ENCODE assay signal across 8 cellular contexts in the genomic region with DNA sequence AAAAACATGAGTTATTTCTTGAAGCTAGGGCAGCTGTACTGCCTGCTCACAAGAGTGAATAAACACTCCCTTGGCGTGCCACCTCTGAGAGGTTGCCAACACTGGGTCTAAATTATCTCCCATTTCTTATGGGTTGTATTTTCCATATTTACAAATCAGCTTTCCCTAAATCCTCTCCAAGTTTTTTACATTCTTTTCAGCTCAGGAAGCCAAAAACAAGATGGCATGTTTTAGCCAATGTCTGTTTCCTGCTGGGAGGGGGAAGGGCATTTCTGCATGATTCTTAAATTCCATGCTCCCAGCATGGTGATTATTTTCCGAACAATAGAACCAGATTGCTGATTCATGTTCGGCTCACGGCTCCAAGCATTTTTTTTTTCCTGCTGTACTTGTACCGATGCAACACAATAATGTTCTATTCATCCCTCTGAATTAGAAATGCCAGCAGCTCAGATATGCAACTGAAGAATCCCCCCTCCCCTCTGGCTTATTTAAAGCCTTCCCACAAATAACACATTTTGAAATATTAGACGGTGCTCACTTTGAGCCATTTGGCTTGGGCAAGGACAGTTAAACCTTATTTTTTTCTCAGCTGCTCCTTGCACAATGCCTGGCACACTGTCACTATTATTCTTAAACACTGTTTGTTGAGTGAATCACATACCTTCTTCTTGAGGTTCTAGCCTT.
DNase-seq lines count a peak whose midpoint lies in the region; ATAC-seq, FAIRE-seq and TF ChIP-seq lines count a peak whose summit lies in the region.

No MANE protein-coding gene starts in this region.

- H3K9ac ChIP-seq in keratinocyte (ENCODE audit: control insufficient read depth, extremely low read depth, insufficient read depth, low read length): no peak overlapping the region

- FAIRE-seq in keratinocyte (lab: Jason Lieb, UNC): peak; percentile 98

- no peaks in the 10 kb centered on the region for H3K27me3 ChIP-seq in keratinocyte (ENCODE audit: control insufficient read depth, extremely low read depth, insufficient read depth, low read length)

- peak overlapping the region; percentile 67 for H3K27ac Mint-ChIP-seq in MCF 10A (ENCODE audit: low read depth, unreplicated experiment)
- no peak overlapping the region for H3K27ac Mint-ChIP-seq in activated T-cell treated with anti-CD3 and anti-CD28 coated beads, Interleukin-2, amount 50 U/mL, for 24 hours
- H3K27ac Mint-ChIP-seq in stimulated activated naive CD8-positive, alpha-beta T cell treated with anti-CD3 and anti-CD28 coated beads, Interleukin-15, amount 100 ng/mL, for 72 hours: no peak overlapping the region
- H3K27ac Mint-ChIP-seq in activated T-helper 1 cell treated with anti-CD3 and anti-CD28 coated beads, Interleukin-12 subunit alpha, Interleukin-12 subunit beta, Interleukin-2, Interleukin-4 antibody, amounts not matched to agents 30 ng/mL and 10 ng/mL and 1 ng/mL, durations not matched to agents 14 hours and 24 hours and 36 hours: no peak overlapping the region

- H3K9me3 Mint-ChIP-seq in MCF 10A (ENCODE audit: unreplicated experiment): no peaks in the 10 kb centered on the region
- no peaks in the 10 kb centered on the region for H3K9me3 Mint-ChIP-seq in activated T-cell treated with anti-CD3 and anti-CD28 coated beads, Interleukin-2, amount 50 U/mL, for 24 hours
- H3K9me3 Mint-ChIP-seq in stimulated activated naive CD8-positive, alpha-beta T cell treated with anti-CD3 and anti-CD28 coated beads, Interleukin-15, amount 100 ng/mL, for 72 hours: no peaks in the 10 kb centered on the region
- H3K9me3 Mint-ChIP-seq in activated T-helper 1 cell treated with anti-CD3 and anti-CD28 coated beads, Interleukin-12 subunit alpha, Interleukin-12 subunit beta, Interleukin-2, Interleukin-4 antibody, amounts not matched to agents 30 ng/mL and 10 ng/mL and 1 ng/mL, durations not matched to agents 14 hours and 24 hours and 36 hours: no peaks in the 10 kb centered on the region

- dilution Hi-C loops in keratinocyte (cut with MboI; ENCODE audit: extremely low pct_ligation_motif_present, low sequenced_read_pairs): no loop called here

- peak overlapping the region; percentile 63 for H3K4me2 ChIP-seq in keratinocyte (ENCODE audit: control insufficient read depth, extremely low read depth, insufficient read depth, low read depth, low read length)

- H3K4me1 ChIP-seq in keratinocyte (ENCODE audit: control insufficient read depth, extremely low read depth, insufficient read depth, low read length): peaks cover 28% of the 10 kb centered on the region

- H3K9me3 ChIP-seq in keratinocyte (ENCODE audit: control insufficient read depth, low read depth, low read length): no peaks in the 10 kb centered on the region

- H3K27ac ChIP-seq in keratinocyte (ENCODE audit: control insufficient read depth, insufficient read depth, low read length): peak overlapping the region; percentile 59

- intact Hi-C loops in left ventricle myocardium superior (cut with micrococcal nuclease): no loop called here
- intact Hi-C loops in Right ventricle myocardium inferior (cut with DNase I): no loop called here
- intact Hi-C loops in MCF 10A (cut with micrococcal nuclease): no loop called here
- intact Hi-C loops in activated T-helper 1 cell treated with anti-CD3 and anti-CD28 coated beads, Interleukin-12 subunit alpha, Interleukin-12 subunit beta, Interleukin-2, Interleukin-4 antibody, amounts not matched to agents 30 ng/mL and 10 ng/mL and 1 ng/mL, durations not matched to agents 14 hours and 24 hours and 36 hours (cut with micrococcal nuclease): no loop called here

- H3K4me1 Mint-ChIP-seq in MCF 10A (ENCODE audit: insufficient read depth, unreplicated experiment): peaks cover 31% of the 10 kb centered on the region
- no peaks in the 10 kb centered on the region for H3K4me1 Mint-ChIP-seq in activated T-cell treated with anti-CD3 and anti-CD28 coated beads, Interleukin-2, amount 50 U/mL, for 24 hours (ENCODE audit: low read depth)
- no peaks in the 10 kb centered on the region for H3K4me1 Mint-ChIP-seq in stimulated activated naive CD8-positive, alpha-beta T cell treated with anti-CD3 and anti-CD28 coated beads, Interleukin-15, amount 100 ng/mL, for 72 hours
- H3K4me1 Mint-ChIP-seq in activated T-helper 1 cell treated with anti-CD3 and anti-CD28 coated beads, Interleukin-12 subunit alpha, Interleukin-12 subunit beta, Interleukin-2, Interleukin-4 antibody, amounts not matched to agents 30 ng/mL and 10 ng/mL and 1 ng/mL, durations not matched to agents 14 hours and 24 hours and 36 hours (ENCODE audit: low read depth): no peaks in the 10 kb centered on the region

- no peaks in the 10 kb centered on the region for H3K27me3 Mint-ChIP-seq in MCF 10A (ENCODE audit: insufficient read depth, unreplicated experiment)
- H3K27me3 Mint-ChIP-seq in activated T-cell treated with anti-CD3 and anti-CD28 coated beads, Interleukin-2, amount 50 U/mL, for 24 hours: peaks cover 15% of the 10 kb centered on the region
- H3K27me3 Mint-ChIP-seq in stimulated activated naive CD8-positive, alpha-beta T cell treated with anti-CD3 and anti-CD28 coated beads, Interleukin-15, amount 100 ng/mL, for 72 hours: no peaks in the 10 kb centered on the region
- peaks cover 2% of the 10 kb centered on the region for H3K27me3 Mint-ChIP-seq in activated T-helper 1 cell treated with anti-CD3 and anti-CD28 coated beads, Interleukin-12 subunit alpha, Interleukin-12 subunit beta, Interleukin-2, Interleukin-4 antibody, amounts not matched to agents 30 ng/mL and 10 ng/mL and 1 ng/mL, durations not matched to agents 14 hours and 24 hours and 36 hours (ENCODE audit: insufficient read depth)

- peak overlapping the region; percentile 23 for H3K4me3 Mint-ChIP-seq in MCF 10A (ENCODE audit: unreplicated experiment)
- no peak overlapping the region for H3K4me3 Mint-ChIP-seq in activated T-cell treated with anti-CD3 and anti-CD28 coated beads, Interleukin-2, amount 50 U/mL, for 24 hours
- no peak overlapping the region for H3K4me3 Mint-ChIP-seq in stimulated activated naive CD8-positive, alpha-beta T cell treated with anti-CD3 and anti-CD28 coated beads, Interleukin-15, amount 100 ng/mL, for 72 hours
- H3K4me3 Mint-ChIP-seq in activated T-helper 1 cell treated with anti-CD3 and anti-CD28 coated beads, Interleukin-12 subunit alpha, Interleukin-12 subunit beta, Interleukin-2, Interleukin-4 antibody, amounts not matched to agents 30 ng/mL and 10 ng/mL and 1 ng/mL, durations not matched to agents 14 hours and 24 hours and 36 hours: no peak overlapping the region

- no peaks in the 10 kb centered on the region for H4K20me1 ChIP-seq in keratinocyte (ENCODE audit: control insufficient read depth, extremely low read depth, insufficient read depth, low read length)

- no peaks in the 10 kb centered on the region for H3K36me3 Mint-ChIP-seq in MCF 10A (ENCODE audit: insufficient read depth, unreplicated experiment)
- no peaks in the 10 kb centered on the region for H3K36me3 Mint-ChIP-seq in activated T-cell treated with anti-CD3 and anti-CD28 coated beads, Interleukin-2, amount 50 U/mL, for 24 hours (ENCODE audit: low read depth)
- H3K36me3 Mint-ChIP-seq in activated T-helper 1 cell treated with anti-CD3 and anti-CD28 coated beads, Interleukin-12 subunit alpha, Interleukin-12 subunit beta, Interleukin-2, Interleukin-4 antibody, amounts not matched to agents 30 ng/mL and 10 ng/mL and 1 ng/mL, durations not matched to agents 14 hours and 24 hours and 36 hours (ENCODE audit: low read depth): no peaks in the 10 kb centered on the region

- no peaks in the 10 kb centered on the region for H3K9me1 ChIP-seq in keratinocyte (ENCODE audit: control insufficient read depth, extremely low read depth, insufficient read depth, low read length)

- H2AFZ ChIP-seq in keratinocyte (ENCODE audit: control insufficient read depth, low read length): peak overlapping the region; percentile 80

- H3K4me3 ChIP-seq in keratinocyte (ENCODE audit: control insufficient read depth in 2 of 3, extremely low read depth in 1 of 3, insufficient read depth in 2 of 3, low read depth in 1 of 3, low read length in 3 of 3): no peak overlapping the region

- BruUV-seq in MCF 10A (replicated peaks; lab: Mats Ljungman, UMichigan): no TSS peak

- DNase-seq in left ventricle myocardium superior (no peak), Right ventricle myocardium inferior (ENCODE audit: missing footprints) (no peak), MCF 10A (ENCODE audit: unreplicated experiment) (peak; percentile 76), keratinocyte (ENCODE audit: low read depth, low spot score) (no peak)
- no peak for DNase-seq in activated T-cell treated with anti-CD3 and anti-CD28 coated beads, Interleukin-2, amount 50 U/mL, for 24 hours
- no peak for DNase-seq in stimulated activated naive CD8-positive, alpha-beta T cell treated with anti-CD3 and anti-CD28 coated beads, Interleukin-15, amount 100 ng/mL, for 72 hours
- DNase-seq in activated T-helper 1 cell treated with anti-CD3 and anti-CD28 coated beads, Interleukin-12 subunit alpha, Interleukin-12 subunit beta, Interleukin-2, Interleukin-4 antibody, amounts not matched to agents 30 ng/mL and 10 ng/mL and 1 ng/mL, durations not matched to agents 14 hours and 24 hours and 36 hours (ENCODE audit: low spot score): no peak

- CTCF ChIA-PET in MCF 10A (lab: Yijun Ruan, JAX): interaction anchor here (0.6 to 7.6 kb wide), 7 partner anchors 31 to 1164 kb away, joined by 3 to 87 read pairs (median 4); no protein-coding TSS in a partner anchor

- TF ChIP-seq CTCF in MCF 10A (IDR thresholded peaks at IDR 0.05; ENCODE audit: unreplicated experiment) (no peak), keratinocyte (optimal IDR thresholded peaks at IDR 0.05 in 1 of 3, IDR thresholded peaks at IDR 0.05 in 1 of 3, conservative IDR thresholded peaks at IDR 0.05 in 1 of 3; ENCODE audit: extremely low read depth in 1 of 3, insufficient read depth in 2 of 3, low read length in 3 of 3) (no peak)

- H3K79me2 ChIP-seq in keratinocyte (ENCODE audit: control insufficient read depth, insufficient read depth, low read length): no peaks in the 10 kb centered on the region

- H3K36me3 ChIP-seq in keratinocyte (ENCODE audit: control insufficient read depth in 2 of 2, extremely low read depth in 1 of 2, insufficient read depth in 2 of 2, low read length in 2 of 2): no peaks in the 10 kb centered on the region

- ATAC-seq in left ventricle myocardium superior: peak; percentile 39
- no peak for ATAC-seq in Right ventricle myocardium inferior
- no peak for ATAC-seq in HG02798 (IDR thresholded peaks at IDR 0.05; ENCODE audit: poor library complexity, unreplicated experiment)
- no peak for ATAC-seq in stimulated activated naive CD8-positive, alpha-beta T cell treated with anti-CD3 and anti-CD28 coated beads, Interleukin-15, amount 100 ng/mL, for 72 hours

- POLR2A ChIA-PET in MCF 10A (lab: Yijun Ruan, JAX): interaction anchor here (0.6 to 1.5 kb wide), 8 partner anchors 16 to 440 kb away, joined by 3 to 5 read pairs (median 3); a partner anchor contains a TSS
